ENCODE assay signal across 8 cellular contexts in genomic region chr16:8850279-8850885, GRCh38. TPM values are rescaled to one million over a fixed set of nuclear protein-coding genes. Genes with fewer than 3 reads are reported as not detected.
DNase-seq lines count a peak whose midpoint lies in the region; ATAC-seq and TF ChIP-seq lines count a peak whose summit lies in the region.

No MANE protein-coding gene starts in this region.

- intact Hi-C loops in vagina (cut with DNase I): no loop called here

- H3K9me3 ChIP-seq in vagina: no peaks in the 10 kb centered on the region

- ATAC-seq in activated naive CD4-positive, alpha-beta T cell treated with anti-CD3 and anti-CD28 coated beads, Interleukin-2, amount 50 U/mL, for 72 hours: peak; percentile 18 to 56
- no peak for ATAC-seq in GM19328 (IDR thresholded peaks at IDR 0.05; ENCODE audit: unreplicated experiment)

- no peak for TF ChIP-seq POLR2A in vagina (IDR thresholded peaks at IDR 0.05)

- peak overlapping the region; percentile 55 for H3K27ac ChIP-seq in vagina

- H3K4me1 ChIP-seq in vagina: peaks cover 22% of the 10 kb centered on the region

- no peaks in the 10 kb centered on the region for H3K9me3 Mint-ChIP-seq in activated naive CD4-positive, alpha-beta T cell treated with anti-CD3 and anti-CD28 coated beads, Interleukin-2, amount 50 U/mL, for 72 hours

- peaks cover 0 to 21% of the 10 kb centered on the region in 2 donors for H3K36me3 ChIP-seq in vagina

- H3K27ac Mint-ChIP-seq in activated naive CD4-positive, alpha-beta T cell treated with anti-CD3 and anti-CD28 coated beads, Interleukin-2, amount 50 U/mL, for 72 hours: peak overlapping the region; percentile 82 to 93

- H3K36me3 Mint-ChIP-seq in activated naive CD4-positive, alpha-beta T cell treated with anti-CD3 and anti-CD28 coated beads, Interleukin-2, amount 50 U/mL, for 72 hours: peaks cover 10 to 22% of the 10 kb centered on the region in 2 donors

- DNase-seq in A172 (ENCODE audit: low spot score): peak; percentile 94
- DNase-seq in HK-2 (ENCODE audit: unreplicated experiment): peak; percentile 67
- no peak for DNase-seq in activated naive CD4-positive, alpha-beta T cell treated with anti-CD3 and anti-CD28 coated beads, Interleukin-2, amount 50 U/mL, for 72 hours (ENCODE audit: low spot score in 2 of 2)
- peak; percentile 83 for DNase-seq in iris pigment epithelial cell (ENCODE audit: low read depth)
- no peak for DNase-seq in vagina (ENCODE audit: extremely low spot score in 2 of 2)
- DNase-seq in T-helper 9 cell: no peak
- DNase-seq in SIG-M5 treated with dmso at 0.1 percent for 504 hours (lab: John Stamatoyannopoulos, UW; ENCODE audit: unreplicated experiment): no peak

- TF ChIP-seq CTCF in vagina (IDR thresholded peaks at IDR 0.05): no peak

- no peak overlapping the region for H3K4me3 ChIP-seq in vagina

- no peaks in the 10 kb centered on the region for H3K27me3 ChIP-seq in vagina

RNA-seq across cellular contexts. Expression of gene CARHSP1, which starts 18.4 kb away (rescaled TPM):
- 148 and 208 TPM in 2 replicates for total RNA-seq in A172 (2014; rRNA removed; shearing (Covaris generic))
- total RNA-seq in activated naive CD4-positive, alpha-beta T cell treated with anti-CD3 and anti-CD28 coated beads, Interleukin-2, amount 50 U/mL, for 72 hours: 100 to 1,000 TPM in 1 of 2 donors, 10 to 100 TPM in 1; 88.1 to 106 TPM
- total RNA-seq in vagina: 125 TPM

RNA-seq across cellular contexts. Expression of gene LITAFD, which starts 31.8 kb away (rescaled TPM):
- not detected in 2 replicates for total RNA-seq in A172 (2014; rRNA removed; shearing (Covaris generic))
- total RNA-seq in activated naive CD4-positive, alpha-beta T cell treated with anti-CD3 and anti-CD28 coated beads, Interleukin-2, amount 50 U/mL, for 72 hours: not detected
- not detected for total RNA-seq in vagina

RNA-seq across cellular contexts. Expression of gene PMM2, which starts 52.7 kb away (rescaled TPM):
- total RNA-seq in A172 (2014; rRNA removed; shearing (Covaris generic)): 34.7 and 43.8 TPM in 2 replicates
- 10 to 100 TPM; 24.2 to 46.2 TPM for total RNA-seq in activated naive CD4-positive, alpha-beta T cell treated with anti-CD3 and anti-CD28 coated beads, Interleukin-2, amount 50 U/mL, for 72 hours
- total RNA-seq in vagina: 21.4 TPM

RNA-seq across cellular contexts. Expression of gene TMEM186, which starts 52.9 kb away (rescaled TPM):
- total RNA-seq in A172 (2014; rRNA removed; shearing (Covaris generic)): 5.9 and 8.0 TPM in 2 replicates
- 10 to 100 TPM; 15.1 to 19.8 TPM for total RNA-seq in activated naive CD4-positive, alpha-beta T cell treated with anti-CD3 and anti-CD28 coated beads, Interleukin-2, amount 50 U/mL, for 72 hours
- 2.9 TPM for total RNA-seq in vagina

Comparison
In these comparisons a context has a peak if more than half of its experiments do, and no peak if none do; other contexts are left out.
1. DNase-seq: peak in A172 (single experiment), HK-2 (single experiment) and iris pigment epithelial cell (single experiment); none in activated naive CD4-positive, alpha-beta T cell treated with anti-CD3 and anti-CD28 coated beads, Interleukin-2, amount 50 U/mL, for 72 hours (0 of 2), vagina (0 of 2), T-helper 9 cell (single experiment) and SIG-M5 treated with dmso at 0.1 percent for 504 hours (single experiment).